ENCODE assay signal across 8 cellular contexts in genomic region chr2:118088051-118089014, GRCh38. TPM values are rescaled to one million over a fixed set of nuclear protein-coding genes. Genes with fewer than 3 reads are reported as not detected.
DNase-seq lines count a peak whose midpoint lies in the region; ATAC-seq and TF ChIP-seq lines count a peak whose summit lies in the region.

TSS of gene INSIG2 (plus strand) at chr2:118088471. CDS start at chr2:118096557, 8,086 bp downstream.

- peak within 1 kb of the TSS; percentile 8 to 94 (median 50) for H3K27ac Mint-ChIP-seq in IgD-negative memory B cell

- no peaks in the 10 kb centered on the region for H3K27me3 ChIP-seq in mucosa of stomach (ENCODE audit: control insufficient read depth, insufficient read depth, low read length)

- H3K36me3 Mint-ChIP-seq in IgD-negative memory B cell: no peaks in the 10 kb centered on the region

- ATAC-seq in GM21529 (IDR thresholded peaks at IDR 0.05; ENCODE audit: unreplicated experiment): peak; percentile 96

- no peaks in the 10 kb centered on the region for H3K9me3 ChIP-seq in mucosa of stomach (ENCODE audit: control insufficient read depth, low read length)

- no peaks in the 10 kb centered on the region for H3K4me1 ChIP-seq in mucosa of stomach (ENCODE audit: control insufficient read depth, insufficient read depth, low read length)

- no peaks in the 10 kb centered on the region for H3K36me3 ChIP-seq in mucosa of stomach (ENCODE audit: control insufficient read depth, insufficient read depth, low read length)

- H3K9me3 Mint-ChIP-seq in IgD-negative memory B cell: no peaks in the 10 kb centered on the region

- TF ChIP-seq CTCF in epithelial cell of proximal tubule (conservative IDR thresholded peaks at IDR 0.05; ENCODE audit: low read depth, low read length): peak; percentile 28

- H3K4me3 ChIP-seq in epithelial cell of proximal tubule (ENCODE audit: low read depth, low read length) (peak within 1 kb of the TSS; percentile 86), mucosa of stomach (ENCODE audit: low read length) (peak within 1 kb of the TSS; percentile 54)

- peaks cover 3% of the 10 kb centered on the region for H3K27me3 Mint-ChIP-seq in IgD-negative memory B cell

- H3K4me3 Mint-ChIP-seq in IgD-negative memory B cell: peak within 1 kb of the TSS; percentile 83 to 99 (median 94)

- DNase-seq in DMS153 treated with DMSO at 0.1 percent for 48 hours (lab: John Stamatoyannopoulos, UW; ENCODE audit: unreplicated experiment) (peak; percentile 94), OCI-M2 (lab: John Stamatoyannopoulos, UW; ENCODE audit: unreplicated experiment) (peak; percentile 64), activated T-cell treated with anti-CD3 and anti-CD28 coated beads for 4 hours (peak; percentile 76), epithelial cell of proximal tubule (ENCODE audit: low read depth) (peak; percentile 86)
- peak; percentile 70 to 78 for DNase-seq in stimulated activated CD8-positive, alpha-beta memory T cell treated with anti-CD3 and anti-CD28 coated beads, Interleukin-7, amount 100 ng/mL, for 1 hour (ENCODE audit: low read depth in 2 of 2)

- peak within 1 kb of the TSS; percentile 85 for H3K9ac ChIP-seq in mucosa of stomach (ENCODE audit: low read length)

- H3K4me1 Mint-ChIP-seq in IgD-negative memory B cell: peaks cover 0 to 22% (median 21%) of the 10 kb centered on the region in 3 donors

RNA-seq across cellular contexts. Expression of gene INSIG2, which starts in this region (rescaled TPM):
- 17.0 TPM for polyA plus RNA-seq in IgD-negative memory B cell
- total RNA-seq in epithelial cell of proximal tubule: 6.3 and 9.1 TPM in 2 replicates

Comparison
In these comparisons a context has a peak if more than half of its experiments do, and no peak if none do; other contexts are left out.
1. Peak in every context shown above with its lines: DNase-seq, ATAC-seq and H3K4me3 ChIP-seq.